ENCODE assay signal across 12 cellular contexts in the genomic region with DNA sequence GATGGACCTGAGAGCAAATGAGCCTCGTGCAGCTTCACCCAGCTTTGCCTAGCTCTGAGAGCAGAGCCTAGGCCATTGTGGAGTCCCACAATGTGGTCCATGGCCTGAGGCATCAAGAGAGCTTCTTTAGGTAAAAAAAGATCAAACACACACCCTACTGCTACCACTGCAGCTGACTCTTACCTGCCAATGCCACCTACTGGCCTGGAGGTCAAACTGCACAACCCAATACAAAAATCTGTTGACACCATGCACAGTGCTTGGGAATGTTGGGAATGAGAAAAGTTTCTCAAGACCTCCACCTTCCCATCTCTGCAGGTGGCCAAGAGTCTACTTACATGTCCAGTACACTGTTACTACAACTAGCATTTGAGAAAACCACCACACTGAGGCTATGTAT.
DNase-seq lines count a peak whose midpoint lies in the region; ATAC-seq and TF ChIP-seq lines count a peak whose summit lies in the region.
"Had no signal": no experiment of that assay in that cellular context is flagged by ENCODE, and none has a peak within 500 bp of the region (broad histone marks: within the 10 kb centered on the region; RNA-seq: fewer than 3 reads in every experiment).

No MANE protein-coding gene starts in this region.

- H3K9me3 ChIP-seq in lower lobe of right lung = no peaks in the 10 kb centered on the region

- H3K4me3 ChIP-seq in astrocyte of the cerebellum (ENCODE audit: low read depth, low read length) (no peak overlapping the region), lower lobe of right lung (no peak overlapping the region)

- ATAC-seq in HG03378 (IDR thresholded peaks at IDR 0.05; ENCODE audit: unreplicated experiment) (peak; percentile 56), lower lobe of right lung (peak in 1 of 2 donors; percentile 53), HG03159 (IDR thresholded peaks at IDR 0.05; ENCODE audit: unreplicated experiment) (no peak)
- ATAC-seq: naive thymus-derived CD8-positive, alpha-beta T cell had no signal

- H3K27ac ChIP-seq in lower lobe of right lung = no peak overlapping the region

- DNase-seq in ELR (ENCODE audit: low read depth) = peak; percentile 12
- DNase-seq in astrocyte of the cerebellum (ENCODE audit: low read depth) = no peak
- DNase-seq in lower lobe of right lung = no peak
- no peak for DNase-seq in putamen (ENCODE audit: low spot score)
- no peak for DNase-seq in T-helper 1 cell
- no peak for DNase-seq in activated T-cell treated with anti-CD3 and anti-CD28 coated beads, Interleukin-2, amount 50 U/mL, for 48 hours
- DNase-seq: activated CD4-positive, CD25-positive, alpha-beta regulatory T cell treated with anti-CD3 and anti-CD28 coated beads, Interleukin-2, amount 50 U/mL, for 72 hours; activated naive CD4-positive, alpha-beta T cell treated with anti-CD3 and anti-CD28 coated beads, Interleukin-2, amount 10 ng/mL, durations not matched to agents 7 days and 5 days; DMS 273 treated with DMSO at 0.1 percent for 48 hours; naive thymus-derived CD8-positive, alpha-beta T cell had no signal

- intact Hi-C loops in lower lobe of right lung (cut with DNase I) = no loop called here

- peaks cover 5% of the 10 kb centered on the region for H3K36me3 ChIP-seq in lower lobe of right lung

- H3K4me1 ChIP-seq in lower lobe of right lung = no peaks in the 10 kb centered on the region

- TF ChIP-seq CTCF in astrocyte of the cerebellum (IDR thresholded peaks at IDR 0.05; ENCODE audit: low read depth, low read length, missing control alignments) (peak; percentile 6), lower lobe of right lung (IDR thresholded peaks at IDR 0.05) (peak; percentile 35)

- no peaks in the 10 kb centered on the region for H3K27me3 ChIP-seq in lower lobe of right lung (ENCODE audit: low read depth)

- in situ Hi-C loops in astrocyte of the cerebellum (cut with HindIII; ENCODE audit: low sequenced_read_pairs) = no loop called here
